8 cellular contexts compared by ENCODE assay signal in genomic region chr10:73247509-73248258, GRCh38. TPM values are rescaled to one million over a fixed set of nuclear protein-coding genes. Genes with fewer than 3 reads are reported as not detected.
DNase-seq lines count a peak whose midpoint lies in the region; ATAC-seq and TF ChIP-seq lines count a peak whose summit lies in the region.

No MANE protein-coding gene starts in this region.

- peak overlapping the region; percentile 86 for H3K4me3 ChIP-seq in GM08714 (ENCODE audit: low read length)
- peak overlapping the region; percentile 71 to 79 for H3K4me3 ChIP-seq in prostate gland

- in situ Hi-C loops in KBM-7 (cut with MboI; ENCODE audit: low pct_unique_long_range_greater_than_20kb, low sequenced_read_pairs): no loop called here

- DNase-seq in OCI-M1 (lab: John Stamatoyannopoulos, UW) (peak; percentile 71), endothelial cell (ENCODE audit: low spot score) (no peak), prostate gland (ENCODE audit: low spot score) (no peak), KBM-7 (no peak), AG08395 (ENCODE audit: low spot score) (no peak), NCI-H446 (lab: John Stamatoyannopoulos, UW) (no peak)

- peaks cover 51% of the 10 kb centered on the region for H3K4me1 Mint-ChIP-seq in endothelial cell (ENCODE audit: unreplicated experiment)

- no peak for TF ChIP-seq POLR2A in prostate gland (IDR thresholded peaks at IDR 0.05)

- H3K36me3 Mint-ChIP-seq in endothelial cell (ENCODE audit: low read depth, unreplicated experiment): peaks cover 20% of the 10 kb centered on the region

- TF ChIP-seq CTCF in endothelial cell (IDR thresholded peaks at IDR 0.05; ENCODE audit: unreplicated experiment): no peak
- TF ChIP-seq CTCF in prostate gland (IDR thresholded peaks at IDR 0.05): no peak

- H3K27me3 ChIP-seq in prostate gland (replicated peaks; ENCODE audit: insufficient read depth): no peaks in the 10 kb centered on the region

- peaks cover 6% of the 10 kb centered on the region for H3K27me3 Mint-ChIP-seq in endothelial cell (ENCODE audit: unreplicated experiment)

- H3K27ac Mint-ChIP-seq in endothelial cell (ENCODE audit: unreplicated experiment): no peak overlapping the region

- peak overlapping the region; percentile 91 for H3K4me3 Mint-ChIP-seq in endothelial cell (ENCODE audit: unreplicated experiment)

- H3K27ac ChIP-seq in prostate gland: peak overlapping the region; percentile 81 to 83

- no peaks in the 10 kb centered on the region for H3K9me3 ChIP-seq in prostate gland

- no peaks in the 10 kb centered on the region for H3K36me3 ChIP-seq in prostate gland

- H3K4me1 ChIP-seq in prostate gland (replicated peaks): peaks cover 14% of the 10 kb centered on the region

- ATAC-seq in HG03439 (IDR thresholded peaks at IDR 0.05; ENCODE audit: unreplicated experiment): no peak

- H3K9me3 Mint-ChIP-seq in endothelial cell (ENCODE audit: unreplicated experiment): no peaks in the 10 kb centered on the region

- intact Hi-C loops in prostate gland (cut with DNase I): loop anchor here (5.0 kb wide), 1 partner anchor 150 kb away; the partner anchor contains the start of gene P4HA1

- 34% methylated on average over 4 of the region's 4 CpGs for WGBS in prostate gland

RNA-seq across cellular contexts. Expression of gene DNAJC9, which starts 0.6 kb away (rescaled TPM):
- total RNA-seq in endothelial cell (ENCODE audit: unreplicated experiment) (24.5 TPM), prostate gland (10 to 100 TPM; 17.4 to 26.2 TPM)

RNA-seq across cellular contexts. Expression of gene MRPS16, which starts 4.8 kb away (rescaled TPM):
- total RNA-seq in endothelial cell (ENCODE audit: unreplicated experiment) (78.6 TPM), prostate gland (10 to 100 TPM; 47.0 to 51.9 TPM)
